In the genomic region with DNA sequence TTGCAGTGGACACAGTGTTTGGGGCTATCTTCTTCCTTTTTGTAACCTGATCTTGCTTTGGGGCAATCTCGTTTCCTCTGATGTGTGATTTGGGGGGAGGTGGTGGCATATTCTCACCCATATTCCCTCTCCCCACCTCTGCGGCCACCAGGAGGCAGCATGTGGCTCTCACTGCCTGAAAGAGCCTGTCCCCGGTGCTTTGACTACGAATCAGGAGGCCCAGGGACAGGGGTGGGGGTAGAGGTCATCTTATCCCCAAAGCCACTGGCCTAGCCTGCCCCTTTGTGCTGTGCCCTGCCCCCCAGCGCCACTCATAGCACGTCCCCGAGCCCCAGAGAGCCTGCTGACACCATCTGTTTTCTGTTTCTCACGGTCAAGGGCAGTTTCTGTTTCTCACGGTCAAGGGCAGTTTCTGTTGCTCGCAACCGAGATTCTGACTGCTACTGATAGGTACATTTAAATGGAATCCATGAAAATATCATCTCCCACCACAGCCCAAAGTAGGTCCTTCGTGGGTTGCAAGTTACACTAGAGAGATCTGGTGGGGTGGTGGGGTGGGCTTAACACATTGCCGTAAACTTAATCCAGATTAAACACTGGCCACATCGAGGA, we compare ENCODE assay signal across 2 cellular contexts.
A peak's percentile ranks its signal among the peaks of the same experiment; 100 is the strongest.
TF ChIP-seq lines count a peak whose summit lies in the region.

No MANE protein-coding gene starts in this region.

TF ChIP-seq in A549, 52 proteins besides CTCF, POLR2A, EP300 and RAD21:
- TF ChIP-seq SMC3 (IDR thresholded peaks at IDR 0.05): peak; percentile 27; the same call in 1 of the 3 replicates
- TF ChIP-seq CBX8 (IDR thresholded peaks at IDR 0.05): no peak

TF ChIP-seq in IMR-90, 13 proteins besides CTCF, POLR2A, EP300 and RAD21:
- TF ChIP-seq, protein P1, sequence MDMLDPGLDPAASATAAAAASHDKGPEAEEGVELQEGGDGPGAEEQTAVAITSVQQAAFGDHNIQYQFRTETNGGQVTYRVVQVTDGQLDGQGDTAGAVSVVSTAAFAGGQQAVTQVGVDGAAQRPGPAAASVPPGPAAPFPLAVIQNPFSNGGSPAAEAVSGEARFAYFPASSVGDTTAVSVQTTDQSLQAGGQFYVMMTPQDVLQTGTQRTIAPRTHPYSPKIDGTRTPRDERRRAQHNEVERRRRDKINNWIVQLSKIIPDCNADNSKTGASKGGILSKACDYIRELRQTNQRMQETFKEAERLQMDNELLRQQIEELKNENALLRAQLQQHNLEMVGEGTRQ (IDR thresholded peaks at IDR 0.05; ENCODE audit: low read depth, low read length): no peak
- TF ChIP-seq SMC3 (IDR thresholded peaks at IDR 0.05; ENCODE audit: low read depth, low read length): peak; percentile 29
